8 cellular contexts compared by ENCODE assay signal in genomic region chr7:37920305-37920618, GRCh38. TPM values are rescaled to one million over a fixed set of nuclear protein-coding genes. Genes with fewer than 3 reads are reported as not detected.
DNase-seq lines count a peak whose midpoint lies in the region; ATAC-seq and TF ChIP-seq lines count a peak whose summit lies in the region.

No MANE protein-coding gene starts in this region.

- H4K5ac ChIP-seq in H9 (ENCODE audit: insufficient read length, low read depth, low read length), result no peak overlapping the region

- H3K79me2 ChIP-seq in H9 (ENCODE audit: insufficient read depth, low read length), result no peaks in the 10 kb centered on the region

- no CpG with 5 or more reads among the region's 7 CpGs for WGBS in H9 (ENCODE audit: extremely low coverage, insufficient read length, low lambda C conversion rate)

- peak overlapping the region; percentile 87 for H3K4me2 ChIP-seq in H9 (ENCODE audit: insufficient read depth, insufficient read length, low read length)

- peaks cover 20% of the 10 kb centered on the region for H3K23me2 ChIP-seq in H9 (ENCODE audit: insufficient read length, low read depth, low read length, poor library complexity, severe bottlenecking)

- H2BK15ac ChIP-seq in H9 (ENCODE audit: low read depth, low read length), result no peak overlapping the region

- H3K36me3 Mint-ChIP-seq in H9 (ENCODE audit: insufficient read depth in 1 of 3, low read depth in 3 of 3) (peaks cover 0 to 2% (median 2%) of the 10 kb centered on the region in 3 experiments; a peak in 2 of 7 replicates), immature natural killer cell (peaks cover 0 to 3% (median 0%) of the 10 kb centered on the region in 3 donors)
- no peaks in the 10 kb centered on the region for H3K36me3 Mint-ChIP-seq in activated T-helper 1 cell treated with anti-CD3 and anti-CD28 coated beads, Interleukin-12 subunit alpha, Interleukin-12 subunit beta, Interleukin-2, Interleukin-4 antibody, amounts not matched to agents 30 ng/mL and 10 ng/mL and 1 ng/mL, durations not matched to agents 14 hours and 24 hours and 36 hours (ENCODE audit: low read depth)
- no peaks in the 10 kb centered on the region for H3K36me3 Mint-ChIP-seq in stimulated activated memory B cell treated with anti-CD40 and anti-IgM and Interleukin-4, amounts not matched to agents 10 μg/mL and 1 μg/mL and 100 μg/mL, for 72 hours

- H3K4me1 ChIP-seq in H9 (ENCODE audit: insufficient read depth, low read length), result no peaks in the 10 kb centered on the region

- 0 out of 2 replicates have a peak overlapping the region, but pooled peaks have one; percentile 59 for H3K14ac ChIP-seq in H9 (ENCODE audit: insufficient read depth, low read length)

- H3K27ac Mint-ChIP-seq in H9 (no peak overlapping the region), immature natural killer cell (peak overlapping the region in 3 of 6 donors; percentile 6 to 38 (median 15))
- no peak overlapping the region for H3K27ac Mint-ChIP-seq in activated T-helper 1 cell treated with anti-CD3 and anti-CD28 coated beads, Interleukin-12 subunit alpha, Interleukin-12 subunit beta, Interleukin-2, Interleukin-4 antibody, amounts not matched to agents 30 ng/mL and 10 ng/mL and 1 ng/mL, durations not matched to agents 14 hours and 24 hours and 36 hours
- no peak overlapping the region for H3K27ac Mint-ChIP-seq in stimulated activated memory B cell treated with anti-CD40 and anti-IgM and Interleukin-4, amounts not matched to agents 10 μg/mL and 1 μg/mL and 100 μg/mL, for 72 hours

- no peak for TF ChIP-seq CTCF in H9 (conservative IDR thresholded peaks at IDR 0.05)

- H4K8ac ChIP-seq in H9 (replicated peaks; ENCODE audit: insufficient read length, low read depth, low read length), result no peak overlapping the region

- H3K56ac ChIP-seq in H9 (ENCODE audit: insufficient read length, low read depth, low read length), result no peak overlapping the region

- intact Hi-C loops in activated T-helper 1 cell treated with anti-CD3 and anti-CD28 coated beads, Interleukin-12 subunit alpha, Interleukin-12 subunit beta, Interleukin-2, Interleukin-4 antibody, amounts not matched to agents 30 ng/mL and 10 ng/mL and 1 ng/mL, durations not matched to agents 14 hours and 24 hours and 36 hours (cut with micrococcal nuclease), result loop anchor here (10.0 kb wide), 1 partner anchor 305 kb away; no protein-coding TSS in a partner anchor
- intact Hi-C loops in posterior vena cava (cut with DNase I), result loop anchor here in 1 of 2 donors (10.0 kb wide), 1 partner anchor 275 kb away; no protein-coding TSS in a partner anchor

- H2BK20ac ChIP-seq in H9 (ENCODE audit: low read depth, low read length, poor library complexity, severe bottlenecking), result no peak overlapping the region

- H3K9me3 Mint-ChIP-seq in H9 (0 out of 5 replicates have a peak, but pooled peaks cover 0 to 3% of the 10 kb centered on the region in 2 experiments), immature natural killer cell (peaks cover 0 to 4% (median 0%) of the 10 kb centered on the region in 6 donors)
- no peaks in the 10 kb centered on the region for H3K9me3 Mint-ChIP-seq in activated T-helper 1 cell treated with anti-CD3 and anti-CD28 coated beads, Interleukin-12 subunit alpha, Interleukin-12 subunit beta, Interleukin-2, Interleukin-4 antibody, amounts not matched to agents 30 ng/mL and 10 ng/mL and 1 ng/mL, durations not matched to agents 14 hours and 24 hours and 36 hours
- no peaks in the 10 kb centered on the region for H3K9me3 Mint-ChIP-seq in stimulated activated memory B cell treated with anti-CD40 and anti-IgM and Interleukin-4, amounts not matched to agents 10 μg/mL and 1 μg/mL and 100 μg/mL, for 72 hours

- H3K4me3 Mint-ChIP-seq in H9 (peak overlapping the region; percentile 81 to 86), immature natural killer cell (peak overlapping the region; percentile 87 to 90 (median 89))
- H3K4me3 Mint-ChIP-seq in activated T-helper 1 cell treated with anti-CD3 and anti-CD28 coated beads, Interleukin-12 subunit alpha, Interleukin-12 subunit beta, Interleukin-2, Interleukin-4 antibody, amounts not matched to agents 30 ng/mL and 10 ng/mL and 1 ng/mL, durations not matched to agents 14 hours and 24 hours and 36 hours, result peak overlapping the region; percentile 59
- peak overlapping the region; percentile 74 for H3K4me3 Mint-ChIP-seq in stimulated activated memory B cell treated with anti-CD40 and anti-IgM and Interleukin-4, amounts not matched to agents 10 μg/mL and 1 μg/mL and 100 μg/mL, for 72 hours

- no peak overlapping the region for H3K18ac ChIP-seq in H9 (ENCODE audit: insufficient read length, low read depth, low read length)

- ATAC-seq in stimulated activated memory B cell treated with anti-CD40 and anti-IgM and Interleukin-4, amounts not matched to agents 10 μg/mL and 1 μg/mL and 100 μg/mL, for 72 hours, result no peak

- no peak overlapping the region for H3K4ac ChIP-seq in H9 (ENCODE audit: low read depth, low read length)

- H4K91ac ChIP-seq in H9 (ENCODE audit: insufficient read length, low read depth, low read length), result no peak overlapping the region

- no peak overlapping the region for H3K23ac ChIP-seq in H9 (ENCODE audit: insufficient read length, low read depth, low read length)

- no peak overlapping the region for H2AFZ ChIP-seq in H9 (ENCODE audit: low read length)

- H3K9me3 ChIP-seq in H9 (ENCODE audit: control insufficient read depth, low read depth, low read length), result no peaks in the 10 kb centered on the region

- no peak overlapping the region for H3K9ac ChIP-seq in H9 (ENCODE audit: extremely low read depth, insufficient read length, low read length)

- H3T11ph ChIP-seq in H9 (ENCODE audit: low read length), result no peak overlapping the region

- no peak overlapping the region for H2AK5ac ChIP-seq in H9 (ENCODE audit: insufficient read length, low read length)

- DNase-seq in H9, result no peak
- DNase-seq in activated T-helper 1 cell treated with anti-CD3 and anti-CD28 coated beads, Interleukin-12 subunit alpha, Interleukin-12 subunit beta, Interleukin-2, Interleukin-4 antibody, amounts not matched to agents 30 ng/mL and 10 ng/mL and 1 ng/mL, durations not matched to agents 14 hours and 24 hours and 36 hours (ENCODE audit: low spot score), result no peak
- DNase-seq in immature natural killer cell, result no peak
- DNase-seq in foreskin melanocyte, result no peak
- no peak for DNase-seq in MV-4-11 (lab: John Stamatoyannopoulos, UW)
- DNase-seq in NCI-H1436 treated with DMSO at 0.1 percent for 48 hours (lab: John Stamatoyannopoulos, UW), result no peak
- DNase-seq in posterior vena cava (ENCODE audit: low spot score), result no peak

- H4K20me1 ChIP-seq in H9 (ENCODE audit: control insufficient read depth, insufficient read depth, insufficient read length), result no peaks in the 10 kb centered on the region

- H3K79me1 ChIP-seq in H9 (ENCODE audit: insufficient read depth, low read depth, low read length, poor library complexity, severe bottlenecking), result no peaks in the 10 kb centered on the region

- H2BK120ac ChIP-seq in H9 (ENCODE audit: low read depth, low read length, poor library complexity, severe bottlenecking), result no peak overlapping the region

- H2BK12ac ChIP-seq in H9 (ENCODE audit: insufficient read length, low read depth, low read length), result no peak overlapping the region

- H3K27ac ChIP-seq in H9 (ENCODE audit: insufficient read length, low read depth, low read length), result no peak overlapping the region

- H3K4me1 Mint-ChIP-seq in H9 (peaks cover 16 to 21% of the 10 kb centered on the region in 2 experiments), immature natural killer cell (peaks cover 26 to 32% of the 10 kb centered on the region in 2 donors)
- H3K4me1 Mint-ChIP-seq in activated T-helper 1 cell treated with anti-CD3 and anti-CD28 coated beads, Interleukin-12 subunit alpha, Interleukin-12 subunit beta, Interleukin-2, Interleukin-4 antibody, amounts not matched to agents 30 ng/mL and 10 ng/mL and 1 ng/mL, durations not matched to agents 14 hours and 24 hours and 36 hours (ENCODE audit: low read depth), result peaks cover 5% of the 10 kb centered on the region
- H3K4me1 Mint-ChIP-seq in stimulated activated memory B cell treated with anti-CD40 and anti-IgM and Interleukin-4, amounts not matched to agents 10 μg/mL and 1 μg/mL and 100 μg/mL, for 72 hours, result peaks cover 26% of the 10 kb centered on the region

- H3K27me3 Mint-ChIP-seq in H9 (ENCODE audit: low read depth) (peaks cover 61% of the 10 kb centered on the region), immature natural killer cell (ENCODE audit: low read depth in 3 of 3) (peaks cover 6 to 28% (median 6%) of the 10 kb centered on the region in 3 donors)
- H3K27me3 Mint-ChIP-seq in activated T-helper 1 cell treated with anti-CD3 and anti-CD28 coated beads, Interleukin-12 subunit alpha, Interleukin-12 subunit beta, Interleukin-2, Interleukin-4 antibody, amounts not matched to agents 30 ng/mL and 10 ng/mL and 1 ng/mL, durations not matched to agents 14 hours and 24 hours and 36 hours (ENCODE audit: insufficient read depth), result peaks cover 57% of the 10 kb centered on the region
- peaks cover 75% of the 10 kb centered on the region for H3K27me3 Mint-ChIP-seq in stimulated activated memory B cell treated with anti-CD40 and anti-IgM and Interleukin-4, amounts not matched to agents 10 μg/mL and 1 μg/mL and 100 μg/mL, for 72 hours

- no peak overlapping the region for H2BK5ac ChIP-seq in H9 (ENCODE audit: insufficient read length, low read length)

- H3K27me3 ChIP-seq in H9 (ENCODE audit: insufficient read depth, low read length), result peaks cover 12% of the 10 kb centered on the region; the same call in 1 of the 2 replicates

RNA-seq across cellular contexts. Expression of gene EPDR1, which starts 0.2 kb away (rescaled TPM):
- total RNA-seq in H9 (2021) (5.3 and 6.1 TPM in 2 replicates), posterior vena cava (10 to 100 TPM; 31.3 to 42.6 TPM)
- 0.34 TPM in 1 of 2 replicates, not detected in the other for total RNA-seq in activated T-helper 1 cell treated with anti-CD3 and anti-CD28 coated beads, Interleukin-12 subunit alpha, Interleukin-12 subunit beta, Interleukin-2, Interleukin-4 antibody, amounts not matched to agents 30 ng/mL and 10 ng/mL and 1 ng/mL, durations not matched to agents 14 hours and 24 hours and 36 hours
- 10 to 100 TPM in 1 of 3 donors, 1 to 10 TPM in 2; 5.2 to 11.2 (median 6.9) TPM for polyA plus RNA-seq in immature natural killer cell

RNA-seq across cellular contexts. Expression of gene SFRP4, which starts 3.6 kb away (rescaled TPM):
- total RNA-seq in H9 (2021) (not detected in 2 replicates), posterior vena cava (100 to 1,000 TPM in 1 of 2 donors, 10 to 100 TPM in 1; 56.7 to 197 TPM)
- total RNA-seq in activated T-helper 1 cell treated with anti-CD3 and anti-CD28 coated beads, Interleukin-12 subunit alpha, Interleukin-12 subunit beta, Interleukin-2, Interleukin-4 antibody, amounts not matched to agents 30 ng/mL and 10 ng/mL and 1 ng/mL, durations not matched to agents 14 hours and 24 hours and 36 hours, result not detected in 2 replicates
- polyA plus RNA-seq in immature natural killer cell, result not detected

Comparison
In these comparisons a context has a peak if more than half of its experiments do, and no peak if none do; other contexts are left out.
1. RNA of gene SFRP4, which starts 3.6 kb away (total RNA-seq): 56.7 to 197 TPM in posterior vena cava; not detected in H9 and not detected in activated T-helper 1 cell treated with anti-CD3 and anti-CD28 coated beads, Interleukin-12 subunit alpha, Interleukin-12 subunit beta, Interleukin-2, Interleukin-4 antibody, amounts not matched to agents 30 ng/mL and 10 ng/mL and 1 ng/mL, durations not matched to agents 14 hours and 24 hours and 36 hours; every median in the first group is over 10 times any median in the second.
2. Peak in every context shown above with its lines, with median percentiles within 50 percentile points of each other: H3K4me3 Mint-ChIP-seq.